ENCODE assay signal across 5 cellular contexts in genomic region chr20:36638876-36639400, GRCh38. TPM values are rescaled to one million over a fixed set of nuclear protein-coding genes. Genes with fewer than 3 reads are reported as not detected.
"Had no signal": no experiment of that assay in that cellular context is flagged by ENCODE, and none has a peak within 500 bp of the region (broad histone marks: within the 10 kb centered on the region; RNA-seq: fewer than 3 reads in every experiment).

No MANE protein-coding gene starts in this region.

RNA-seq across cellular contexts. Expression of gene SLA2, which starts 7.1 kb away (rescaled TPM):
- total RNA-seq: GM23338, H1, HFFc6, HT1080, IMR-90 had no signal
